In genomic region chr6:34053721-34054120, GRCh38 we compare ENCODE assay signal across 18 cellular contexts.
DNase-seq lines count a peak whose midpoint lies in the region; ATAC-seq and TF ChIP-seq lines count a peak whose summit lies in the region.
"Had no signal": no experiment of that assay in that cellular context is flagged by ENCODE, and none has a peak within 500 bp of the region (broad histone marks: within the 10 kb centered on the region; RNA-seq: fewer than 3 reads in every experiment).

No MANE protein-coding gene starts in this region.

- no peak for ATAC-seq in GM21576 (IDR thresholded peaks at IDR 0.05; ENCODE audit: unreplicated experiment)

- DNase-seq in DMS153 treated with DMSO at 0.1 percent for 48 hours (lab: John Stamatoyannopoulos, UW; ENCODE audit: unreplicated experiment) (peak; percentile 87), NCI-H187 (lab: John Stamatoyannopoulos, UW) (peak; percentile 71 to 89), NCI-H748 (lab: John Stamatoyannopoulos, UW; ENCODE audit: unreplicated experiment) (peak; percentile 64), head of caudate nucleus (peak in 32 of 42 donors; percentile 18 to 84 (median 52)), AML-193 (lab: John Stamatoyannopoulos, UW) (no peak), nephron progenitor cell (no peak)
- no peak for DNase-seq in NK-92 treated with Interleukin-12 subunit alpha and Interleukin-12 subunit beta, amount 100 ng/mL, for 24 hours (lab: John Stamatoyannopoulos, UW)
- DNase-seq: activated effector memory CD4-positive, alpha-beta T cell treated with Interleukin-2 at 50 U/mL for 16 hours; Caco-2; foreskin melanocyte; immature natural killer cell; NCI-H1105 treated with DMSO at 0.1 percent for 48 hours; retina; uterus had no signal

- peaks cover 92% of the 10 kb centered on the region for H3K4me1 Mint-ChIP-seq in nephron progenitor cell
- H3K4me1 Mint-ChIP-seq: immature natural killer cell, neural crest cell had no signal

- H3K27me3 Mint-ChIP-seq in nephron progenitor cell (ENCODE audit: low read depth, poor library complexity) = peaks cover 24% of the 10 kb centered on the region

- no peaks in the 10 kb centered on the region for H3K36me3 Mint-ChIP-seq in nephron progenitor cell (ENCODE audit: low read depth)
- H3K36me3 Mint-ChIP-seq: immature natural killer cell had no signal

- H3K9me3 Mint-ChIP-seq in nephron progenitor cell = no peaks in the 10 kb centered on the region
- H3K9me3 Mint-ChIP-seq: central memory CD8-positive, alpha-beta T cell; immature natural killer cell; neural crest cell had no signal

- no peak overlapping the region for H3K4me3 Mint-ChIP-seq in nephron progenitor cell
- H3K4me3 Mint-ChIP-seq: central memory CD8-positive, alpha-beta T cell; immature natural killer cell; memory B cell; neural crest cell had no signal

- intact Hi-C loops in head of caudate nucleus (cut with DNase I) = loop anchor here (10.0 kb wide), 1 partner anchor 91 kb away; the partner anchor contains the start of gene GRM4

- H3K27ac Mint-ChIP-seq in nephron progenitor cell = no peak overlapping the region
- H3K27ac Mint-ChIP-seq: immature natural killer cell, memory B cell had no signal

- no peak for TF ChIP-seq CTCF in nephron progenitor cell (IDR thresholded peaks at IDR 0.05)

Comparison
In these comparisons a context has a peak if more than half of its experiments do, and no peak if none do; other contexts are left out.
1. DNase-seq: peak in DMS153 treated with DMSO at 0.1 percent for 48 hours (single experiment), NCI-H187 (2 of 2), NCI-H748 (single experiment) and head of caudate nucleus (32 of 42); none in AML-193 (0 of 2), nephron progenitor cell (single experiment) and NK-92 treated with Interleukin-12 subunit alpha and Interleukin-12 subunit beta, amount 100 ng/mL, for 24 hours (single experiment).